ENCODE assay signal across 17 cellular contexts in the genomic region with DNA sequence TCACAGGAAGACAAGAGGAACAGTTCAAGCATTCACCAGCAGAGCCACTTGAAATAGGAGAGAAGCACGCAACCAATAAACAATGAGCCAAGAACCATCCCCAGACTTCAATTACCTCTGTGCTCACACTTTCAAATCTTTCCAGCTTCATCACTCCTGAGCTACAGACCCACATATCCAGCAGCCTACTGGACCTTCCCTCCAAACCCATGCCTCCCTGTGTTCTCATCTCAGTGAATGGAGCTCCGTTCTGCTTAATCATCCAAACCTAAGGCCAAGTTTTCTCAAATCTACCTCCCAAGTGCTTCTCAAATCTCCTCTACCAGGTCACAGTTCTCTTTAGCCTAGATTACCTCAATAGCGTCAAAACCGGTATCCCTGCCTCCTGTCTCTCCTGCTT. TPM values are rescaled to one million over a fixed set of nuclear protein-coding genes. Genes with fewer than 3 reads are reported as not detected.
"Had no signal": no experiment of that assay in that cellular context is flagged by ENCODE, and none has a peak within 500 bp of the region (broad histone marks: within the 10 kb centered on the region; RNA-seq: fewer than 3 reads in every experiment).

No MANE protein-coding gene starts in this region.

- H3K36me3 ChIP-seq: adrenal gland, neural progenitor cell, pancreas had no signal

- H3K27ac ChIP-seq: neural progenitor cell, pancreas had no signal

- H3K9me3 ChIP-seq: adrenal gland, pancreas, spleen had no signal

- H2AFZ ChIP-seq: neural progenitor cell had no signal

- H3K4me3 ChIP-seq: adrenal gland, neural progenitor cell, pancreas, spleen had no signal

- FAIRE-seq: islet of Langerhans, pancreas had no signal

- ATAC-seq: esophagus mucosa; left ventricle myocardium superior; pancreas; stimulated activated naive B cell treated with anti-CD40 and anti-IgM and Interleukin-4, amounts not matched to agents 10 μg/mL and 1 μg/mL and 100 μg/mL, for 72 hours; T-helper 17 cell had no signal

- DNase-seq: activated CD4-positive, alpha-beta T cell treated with anti-CD3 and anti-CD28 coated beads, Interleukin-2, amount 10 ng/mL, durations not matched to agents 7 days and 5 days; activated CD4-positive, CD25-positive, alpha-beta regulatory T cell; activated CD8-positive, alpha-beta memory T cell treated with anti-CD3 and anti-CD28 coated beads for 24 hours; activated naive CD4-positive, alpha-beta T cell treated with anti-CD3 and anti-CD28 coated beads, Interleukin-2, amount 50 U/mL, for 16 hours; adrenal gland; cerebellar nuclear complex; left ventricle myocardium superior; midbrain; pancreas; spleen; stimulated activated CD4-positive, alpha-beta T cell treated with anti-CD3 and anti-CD28 coated beads, Interleukin-1b, Interleukin-23, amount 100 ng/mL, for 48 hours; stimulated activated naive B cell treated with anti-CD40 and anti-IgM and Interleukin-4, amounts not matched to agents 10 μg/mL and 1 μg/mL and 100 μg/mL, for 72 hours; T-helper 17 cell had no signal

- H3K9ac ChIP-seq: neural progenitor cell had no signal

- H3K27me3 ChIP-seq: adrenal gland, neural progenitor cell, pancreas, spleen had no signal

- H3K4me2 ChIP-seq: neural progenitor cell had no signal

RNA-seq across cellular contexts. Expression of gene HCRTR1, which starts 23.5 kb away (rescaled TPM):
- total RNA-seq: activated CD4-positive, alpha-beta T cell treated with anti-CD3 and anti-CD28 coated beads, Interleukin-2, amount 10 ng/mL, durations not matched to agents 7 days and 5 days; activated T-helper 2 cell treated with anti-CD3 and anti-CD28 coated beads, Interferon-gamma antibody, Interleukin-2, Interleukin-4, amounts not matched to agents 10 μg/mL and 5 μg/mL and 100 μg/mL, durations not matched to agents 14 hours and 24 hours and 36 hours; esophagus mucosa; spleen; T-helper 17 cell had no signal
